ENCODE assay signal across 29 cellular contexts in genomic region chr15:39548561-39548960, GRCh38.
"Had no signal": no experiment of that assay in that cellular context is flagged by ENCODE, and none has a peak within 500 bp of the region (broad histone marks: within the 10 kb centered on the region; RNA-seq: fewer than 3 reads in every experiment).

No MANE protein-coding gene starts in this region.

- H3K4me3 Mint-ChIP-seq: stimulated activated effector memory CD8-positive, alpha-beta T cell treated with anti-CD3 and anti-CD28 coated beads, Interleukin-12 subunit alpha, Interleukin-12 subunit beta, amount 100 ng/mL, for 72 hours; stimulated activated memory B cell treated with anti-CD40 and anti-IgM and Interleukin-4, amounts not matched to agents 10 μg/mL and 1 μg/mL and 100 μg/mL, for 72 hours; stimulated activated naive B cell treated with anti-CD40 and anti-IgM and Interleukin-4, amounts not matched to agents 10 μg/mL and 1 μg/mL and 100 μg/mL, for 72 hours; stimulated activated naive CD8-positive, alpha-beta T cell treated with anti-CD3 and anti-CD28 coated beads, Interleukin-15, amount 100 ng/mL, for 72 hours; stimulated activated naive CD8-positive, alpha-beta T cell treated with anti-CD3 and anti-CD28 coated beads, Interleukin-15, Interleukin-2, amounts not matched to agents 100 ng/mL and 50 ng/mL, for 24 hours; type B pancreatic cell had no signal

- H3K27me3 Mint-ChIP-seq: type B pancreatic cell had no signal

- H3K27ac ChIP-seq: stomach, suprapubic skin, testis, thoracic aorta, thyroid gland, tibial artery, tibial nerve, transverse colon, upper lobe of left lung, upper lobe of right lung, uterus, vagina had no signal

- H3K36me3 Mint-ChIP-seq: stimulated activated effector memory CD8-positive, alpha-beta T cell treated with anti-CD3 and anti-CD28 coated beads, Interleukin-12 subunit alpha, Interleukin-12 subunit beta, amount 100 ng/mL, for 72 hours; stimulated activated memory B cell treated with anti-CD40 and anti-IgM and Interleukin-4, amounts not matched to agents 10 μg/mL and 1 μg/mL and 100 μg/mL, for 72 hours; stimulated activated naive B cell treated with anti-CD40 and anti-IgM and Interleukin-4, amounts not matched to agents 10 μg/mL and 1 μg/mL and 100 μg/mL, for 72 hours; type B pancreatic cell had no signal

- H3K27me3 ChIP-seq: stomach, suprapubic skin, testis, thyroid gland, tibial artery, tibial nerve, transverse colon, upper lobe of left lung, upper lobe of right lung, uterus, vagina had no signal

- DNase-seq: stimulated activated CD4-positive, alpha-beta T cell treated with anti-CD3 and anti-CD28 coated beads, Interleukin-2, amount 100 ng/mL, for 48 hours; stimulated activated CD4-positive, alpha-beta T cell treated with anti-CD3 and anti-CD28 coated beads, Interleukin-4, amount 100 ng/mL, for 1 hour; stimulated activated CD4-positive, alpha-beta T cell treated with anti-CD3 and anti-CD28 coated beads, Interleukin-4, amount 100 ng/mL, for 24 hours; stimulated activated CD4-positive, alpha-beta T cell treated with anti-CD3 and anti-CD28 coated beads, Interleukin-4, amount 100 ng/mL, for 4 hours; stimulated activated CD8-positive, alpha-beta memory T cell treated with anti-CD3 and anti-CD28 coated beads, Interleukin-4, amount 100 ng/mL, for 48 hours; stimulated activated naive B cell treated with anti-CD40 and anti-IgM and Interleukin-4, amounts not matched to agents 10 μg/mL and 1 μg/mL and 100 μg/mL, for 72 hours; stimulated activated naive CD4-positive, alpha-beta T cell; stimulated activated naive CD4-positive, alpha-beta T cell treated with Interleukin-2 at 50 U/mL for 16 hours; stimulated activated naive CD8-positive, alpha-beta T cell treated with anti-CD3 and anti-CD28 coated beads, Interleukin-15, amount 100 ng/mL, for 72 hours; stimulated activated naive CD8-positive, alpha-beta T cell treated with anti-CD3 and anti-CD28 coated beads, Interleukin-15, Interleukin-2, amounts not matched to agents 100 U/mL and 50 U/mL, for 24 hours; stomach; substantia nigra; testis; thyroid gland; tibial artery; transverse colon; trophoblast cell; upper lobe of left lung; upper lobe of right lung; uterus had no signal

- ATAC-seq: stimulated activated effector memory CD8-positive, alpha-beta T cell treated with anti-CD3 and anti-CD28 coated beads, Interleukin-12 subunit alpha, Interleukin-12 subunit beta, amount 100 ng/mL, for 72 hours; stimulated activated memory B cell treated with anti-CD40 and anti-IgM and Interleukin-4, amounts not matched to agents 10 μg/mL and 1 μg/mL and 100 μg/mL, for 72 hours; stimulated activated naive B cell treated with anti-CD40 and anti-IgM and Interleukin-4, amounts not matched to agents 10 μg/mL and 1 μg/mL and 100 μg/mL, for 72 hours; stimulated activated naive CD8-positive, alpha-beta T cell treated with anti-CD3 and anti-CD28 coated beads, Interleukin-15, amount 100 ng/mL, for 72 hours; stimulated activated naive CD8-positive, alpha-beta T cell treated with anti-CD3 and anti-CD28 coated beads, Interleukin-15, Interleukin-2, amounts not matched to agents 100 U/mL and 50 U/mL, for 24 hours; upper lobe of right lung had no signal

- FAIRE-seq: urothelium cell line had no signal

- H3K4me1 ChIP-seq: stomach, testis, thyroid gland, tibial artery, tibial nerve, upper lobe of left lung, upper lobe of right lung, uterus had no signal

- H3K36me3 ChIP-seq: stomach, suprapubic skin, thoracic aorta, thyroid gland, tibial artery, tibial nerve, transverse colon, upper lobe of left lung, upper lobe of right lung, uterus, vagina had no signal

- H3K4me3 ChIP-seq: stomach, suprapubic skin, testis, thoracic aorta, thyroid gland, tibial artery, tibial nerve, transverse colon, upper lobe of left lung, upper lobe of right lung, uterus, vagina had no signal

- H3K9me3 ChIP-seq: testis, thyroid gland, tibial artery, upper lobe of right lung, uterus had no signal

- H3K27ac Mint-ChIP-seq: stimulated activated effector memory CD8-positive, alpha-beta T cell treated with anti-CD3 and anti-CD28 coated beads, Interleukin-12 subunit alpha, Interleukin-12 subunit beta, amount 100 ng/mL, for 72 hours; stimulated activated memory B cell treated with anti-CD40 and anti-IgM and Interleukin-4, amounts not matched to agents 10 μg/mL and 1 μg/mL and 100 μg/mL, for 72 hours; stimulated activated naive B cell treated with anti-CD40 and anti-IgM and Interleukin-4, amounts not matched to agents 10 μg/mL and 1 μg/mL and 100 μg/mL, for 72 hours; stimulated activated naive CD8-positive, alpha-beta T cell treated with anti-CD3 and anti-CD28 coated beads, Interleukin-15, amount 100 ng/mL, for 72 hours; stimulated activated naive CD8-positive, alpha-beta T cell treated with anti-CD3 and anti-CD28 coated beads, Interleukin-15, Interleukin-2, amounts not matched to agents 100 ng/mL and 50 ng/mL, for 24 hours; type B pancreatic cell had no signal

- H3K4me1 Mint-ChIP-seq: stimulated activated effector memory CD8-positive, alpha-beta T cell treated with anti-CD3 and anti-CD28 coated beads, Interleukin-12 subunit alpha, Interleukin-12 subunit beta, amount 100 ng/mL, for 72 hours; stimulated activated memory B cell treated with anti-CD40 and anti-IgM and Interleukin-4, amounts not matched to agents 10 μg/mL and 1 μg/mL and 100 μg/mL, for 72 hours; stimulated activated naive B cell treated with anti-CD40 and anti-IgM and Interleukin-4, amounts not matched to agents 10 μg/mL and 1 μg/mL and 100 μg/mL, for 72 hours had no signal
